In the genomic region with DNA sequence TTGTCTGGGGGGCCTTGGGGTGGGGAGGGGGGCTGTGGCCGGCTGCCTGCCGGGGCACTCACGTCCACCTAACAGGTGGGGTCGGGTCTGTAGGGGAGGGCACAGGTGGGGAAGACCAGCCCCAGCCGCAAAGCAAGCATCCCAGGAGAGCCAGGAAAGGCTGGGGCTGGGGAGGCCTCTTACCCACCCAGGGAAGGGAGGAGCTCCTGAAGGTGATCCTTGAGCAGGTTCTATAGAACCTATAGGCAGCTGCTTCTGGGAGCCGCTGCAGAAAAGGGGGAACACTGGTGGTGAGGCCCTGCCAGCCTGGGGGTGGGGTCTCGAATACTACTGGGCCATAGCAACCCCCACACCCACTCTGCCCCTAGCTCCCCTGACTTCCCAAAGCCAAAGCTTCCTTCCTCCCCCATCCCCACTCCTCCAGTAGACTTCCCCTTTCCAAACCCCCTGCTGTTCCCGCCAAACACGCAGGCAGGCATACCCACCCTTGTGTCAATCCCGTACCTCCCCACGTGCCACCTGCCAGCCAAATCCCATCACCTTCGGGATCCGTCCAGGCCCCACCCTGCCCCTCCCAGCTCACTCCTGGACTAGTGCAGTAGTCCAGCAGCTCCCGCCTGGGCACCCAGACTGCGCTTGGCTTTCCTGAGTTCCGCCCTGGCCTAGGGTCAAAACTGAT, we compare ENCODE assay signal across 8 cellular contexts. TPM values are rescaled to one million over a fixed set of nuclear protein-coding genes. Genes with fewer than 3 reads are reported as not detected.
DNase-seq lines count a peak whose midpoint lies in the region; ATAC-seq, FAIRE-seq and TF ChIP-seq lines count a peak whose summit lies in the region.

No MANE protein-coding gene starts in this region.

- no peaks in the 10 kb centered on the region for H3K9me3 ChIP-seq in Peyer's patch

- H3K9ac ChIP-seq in rectal smooth muscle tissue (ENCODE audit: low read length), result no peak overlapping the region

- TF ChIP-seq CTCF in Peyer's patch (IDR thresholded peaks at IDR 0.05), result no peak
- no peak for TF ChIP-seq CTCF in epithelial cell of proximal tubule (conservative IDR thresholded peaks at IDR 0.05; ENCODE audit: low read depth, low read length)

- DNase-seq in Peyer's patch (peak in 2 of 3 donors; percentile 81 to 88), epithelial cell of proximal tubule (ENCODE audit: low read depth) (no peak)
- no peak for DNase-seq in activated effector memory CD4-positive, alpha-beta T cell treated with Interleukin-2 at 50 U/mL for 16 hours

- H3K4me3 ChIP-seq in Peyer's patch (peak overlapping the region; percentile 42 to 63 (median 49)), epithelial cell of proximal tubule (ENCODE audit: low read depth, low read length) (peak overlapping the region; percentile 52), rectal smooth muscle tissue (ENCODE audit: low read length) (no peak overlapping the region)

- H3K4me1 ChIP-seq in Peyer's patch, result peaks cover 27 to 87% (median 54%) of the 10 kb centered on the region in 4 donors
- peaks cover 18% of the 10 kb centered on the region for H3K4me1 ChIP-seq in rectal smooth muscle tissue (ENCODE audit: control insufficient read depth, insufficient read depth, low read length)

- H3K27ac ChIP-seq in Peyer's patch (peak overlapping the region; percentile 96 to 99 (median 98)), rectal smooth muscle tissue (ENCODE audit: low read depth, low read length) (peak overlapping the region; percentile 73)

- H3K27me3 ChIP-seq in Peyer's patch, result no peaks in the 10 kb centered on the region
- H3K27me3 ChIP-seq in rectal smooth muscle tissue (ENCODE audit: control insufficient read depth, insufficient read depth, low read length), result no peaks in the 10 kb centered on the region

- no peaks in the 10 kb centered on the region for H3K36me3 ChIP-seq in Peyer's patch
- H3K36me3 ChIP-seq in rectal smooth muscle tissue (ENCODE audit: control insufficient read depth, insufficient read depth, low read length), result no peaks in the 10 kb centered on the region

- peak in 1 of 2 donors; percentile 34 for TF ChIP-seq POLR2A in Peyer's patch (IDR thresholded peaks at IDR 0.05)

- FAIRE-seq in G401.6 (lab: Jason Lieb, UNC), result peak; percentile 48

- ATAC-seq in HG03108 (IDR thresholded peaks at IDR 0.05; ENCODE audit: unreplicated experiment) (no peak), HG02981 (IDR thresholded peaks at IDR 0.05; ENCODE audit: unreplicated experiment) (no peak), HG02623 (IDR thresholded peaks at IDR 0.05; ENCODE audit: unreplicated experiment) (no peak)

RNA-seq across cellular contexts. Expression of a gene that starts 5.6 kb away (rescaled TPM):
- total RNA-seq in Peyer's patch (10 to 100 TPM; 10.3 to 18.2 (median 14.8) TPM), epithelial cell of proximal tubule (28.1 and 28.8 TPM in 2 replicates)

RNA-seq across cellular contexts. Expression of a gene that starts 9.5 kb away (rescaled TPM):
- 100 to 1,000 TPM in 1 of 4 donors, 10 to 100 TPM in 3; 47.0 to 101 (median 57.2) TPM for total RNA-seq in Peyer's patch
- total RNA-seq in epithelial cell of proximal tubule, result 14.5 and 18.4 TPM in 2 replicates

RNA-seq across cellular contexts. Expression of a gene that starts 27.5 kb away (rescaled TPM):
- total RNA-seq in Peyer's patch (10 to 100 TPM; 52.0 to 95.9 (median 68.4) TPM), epithelial cell of proximal tubule (83.4 and 112 TPM in 2 replicates)

RNA-seq across cellular contexts. Expression of a gene that starts 45.7 kb away (rescaled TPM):
- total RNA-seq in Peyer's patch, result 1 to 10 TPM in 1 of 4 donors, under 1 TPM in 2, not detected in 1; 0.35 to 4.5 (median 0.94) TPM
- total RNA-seq in epithelial cell of proximal tubule, result 1.7 and 4.6 TPM in 2 replicates

RNA-seq across cellular contexts. Expression of a gene that starts 47.4 kb away (rescaled TPM):
- 10 to 100 TPM; 18.2 to 33.3 (median 23.8) TPM for total RNA-seq in Peyer's patch
- 10.3 and 12.6 TPM in 2 replicates for total RNA-seq in epithelial cell of proximal tubule

Comparison
In these comparisons a context has a peak if more than half of its experiments do, and no peak if none do; other contexts are left out.
1. DNase-seq: peak in Peyer's patch (2 of 3); none in epithelial cell of proximal tubule (single experiment) and activated effector memory CD4-positive, alpha-beta T cell treated with Interleukin-2 at 50 U/mL for 16 hours (single experiment).